Comparison of ENCODE assay signal across 12 cellular contexts in genomic region chr18:24491882-24492281, GRCh38. TPM values are rescaled to one million over a fixed set of nuclear protein-coding genes. Genes with fewer than 3 reads are reported as not detected.
DNase-seq lines count a peak whose midpoint lies in the region; ATAC-seq and TF ChIP-seq lines count a peak whose summit lies in the region.
"Had no signal": no experiment of that assay in that cellular context is flagged by ENCODE, and none has a peak within 500 bp of the region (broad histone marks: within the 10 kb centered on the region; RNA-seq: fewer than 3 reads in every experiment).

No MANE protein-coding gene starts in this region.

- no peaks in the 10 kb centered on the region for H3K9me3 ChIP-seq in aorta (ENCODE audit: control insufficient read depth, low read length)
- H3K9me3 ChIP-seq: SJSA1 had no signal

- DNase-seq in NCI-H1092 treated with DMSO at 0.1 percent for 48 hours (lab: John Stamatoyannopoulos, UW) (peak; percentile 80), NCI-H1092 (lab: John Stamatoyannopoulos, UW) (no peak), nephron progenitor cell (peak; percentile 23), NCI-H1930 (lab: John Stamatoyannopoulos, UW) (no peak), aorta (no peak)
- no peak for DNase-seq in effector CD4-positive, alpha-beta T cell

- H3K4me3 ChIP-seq in aorta (ENCODE audit: low read length in 2 of 2) = no peak overlapping the region
- H3K4me3 ChIP-seq: SJSA1 had no signal

- H3K27ac ChIP-seq in aorta (ENCODE audit: low read depth in 1 of 2, low read length in 2 of 2) = no peak overlapping the region
- H3K27ac ChIP-seq: HL-60, SJSA1 had no signal

- H3K4me1 ChIP-seq in aorta (ENCODE audit: control insufficient read depth in 1 of 2, insufficient read depth in 2 of 2, low read length in 2 of 2) = no peaks in the 10 kb centered on the region
- H3K4me1 ChIP-seq: SJSA1 had no signal

- ATAC-seq in GM21528 (IDR thresholded peaks at IDR 0.05; ENCODE audit: low FRiP score, unreplicated experiment) (peak; percentile 91), HG03442 (IDR thresholded peaks at IDR 0.05; ENCODE audit: unreplicated experiment) (peak; percentile 85), aorta (ENCODE audit: low FRiP score) (no peak)

- H3K27ac Mint-ChIP-seq in nephron progenitor cell = peak overlapping the region; percentile 66

- intact Hi-C loops in aorta (cut with DNase I) = no loop called here

- peaks cover 62% of the 10 kb centered on the region for H3K4me1 Mint-ChIP-seq in nephron progenitor cell

- no peaks in the 10 kb centered on the region for H3K27me3 ChIP-seq in aorta (ENCODE audit: control insufficient read depth in 1 of 2, insufficient read depth in 2 of 2, low read length in 1 of 2)
- H3K27me3 ChIP-seq: SJSA1 had no signal

- H3K27me3 Mint-ChIP-seq in nephron progenitor cell (ENCODE audit: low read depth, poor library complexity) = peaks cover 5% of the 10 kb centered on the region

- peaks cover 14% of the 10 kb centered on the region for H3K36me3 Mint-ChIP-seq in nephron progenitor cell (ENCODE audit: low read depth)

- TF ChIP-seq CTCF in nephron progenitor cell (IDR thresholded peaks at IDR 0.05) = no peak

- 56 to 64% methylated on average over 6 of the region's 6 CpGs for WGBS in aorta, 2 donors

- peaks cover 21% of the 10 kb centered on the region for H3K9me3 Mint-ChIP-seq in nephron progenitor cell

- peak overlapping the region; percentile 39 for H3K4me3 Mint-ChIP-seq in nephron progenitor cell

- no peaks in the 10 kb centered on the region for H3K36me3 ChIP-seq in aorta (ENCODE audit: control insufficient read depth in 1 of 2, insufficient read depth in 2 of 2, low read length in 1 of 2)
- H3K36me3 ChIP-seq: SJSA1 had no signal

RNA-seq across cellular contexts. Expression of gene HRH4, which starts 31.4 kb away (rescaled TPM):
- total RNA-seq in aorta = under 1 TPM; 0.10 to 0.15 TPM
- under 1 TPM in 1 of 2 donors, not detected in 1; 0.03 TPM for polyA plus RNA-seq in aorta
- total RNA-seq: A172, SJSA1, skeletal muscle tissue had no signal

Comparison
In these comparisons a context has a peak if more than half of its experiments do, and no peak if none do; other contexts are left out.
1. DNase-seq: peak in NCI-H1092 treated with DMSO at 0.1 percent for 48 hours (single experiment) and nephron progenitor cell (single experiment); none in NCI-H1092 (single experiment), effector CD4-positive, alpha-beta T cell (single experiment), NCI-H1930 (0 of 2) and aorta (0 of 2).